ENCODE assay signal across 1 cellular context in the genomic region with DNA sequence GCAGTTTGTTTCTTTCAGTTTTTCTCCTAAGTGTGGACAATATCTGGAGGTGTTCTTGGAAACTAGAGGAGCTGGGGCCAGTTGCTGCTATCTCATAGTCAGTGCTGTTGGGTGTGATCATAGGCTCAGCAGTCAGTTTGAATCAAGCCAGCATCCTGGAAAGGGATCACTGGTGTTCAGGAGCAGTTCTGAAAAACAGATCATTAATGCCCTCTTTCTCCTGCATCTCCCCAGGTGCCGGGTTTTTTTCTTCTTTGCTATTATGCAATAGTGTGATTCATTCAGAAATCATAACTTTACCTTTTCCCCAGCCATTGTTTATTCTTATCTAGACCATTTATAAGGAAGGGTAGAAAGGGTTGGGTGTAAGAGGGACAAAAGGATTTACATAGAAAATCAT.
A peak's percentile ranks its signal among the peaks of the same experiment; 100 is the strongest.
TF ChIP-seq lines count a peak whose summit lies in the region.

No MANE protein-coding gene starts in this region.

TF ChIP-seq in K562, 482 proteins besides CTCF, POLR2A, EP300 and RAD21 (continues in another document):
- no peak for TF ChIP-seq TCF7 (IDR thresholded peaks at IDR 0.05; ENCODE audit: borderline replicate concordance)
- no peak for TF ChIP-seq ELF4 (CRISPR knock-in tag; IDR thresholded peaks at IDR 0.05)
- TF ChIP-seq CEBPB (tag; IDR thresholded peaks at IDR 0.05), result peak; percentile 73
- no peak for TF ChIP-seq TCF3 (CRISPR knock-in tag; IDR thresholded peaks at IDR 0.05)
- TF ChIP-seq CBFB (CRISPR knock-in tag; IDR thresholded peaks at IDR 0.05), result no peak
- no peak for TF ChIP-seq HDGF (IDR thresholded peaks at IDR 0.05)
- TF ChIP-seq MYBL2 (IDR thresholded peaks at IDR 0.05; ENCODE audit: low read depth), result peak; percentile 51; the same call in 1 of the 2 replicates
- TF ChIP-seq MYBL2 (CRISPR knock-in tag; IDR thresholded peaks at IDR 0.05; ENCODE audit: borderline replicate concordance), result no peak
- no peak for TF ChIP-seq CBFA2T3 (IDR thresholded peaks at IDR 0.05)
- TF ChIP-seq JUND (IDR thresholded peaks at IDR 0.05; ENCODE audit: borderline replicate concordance, low read depth, low read length), result no peak
- TF ChIP-seq JUND (tag; IDR thresholded peaks at IDR 0.05; ENCODE audit: borderline replicate concordance, low read depth, low read length), result no peak
- TF ChIP-seq STAT5A (IDR thresholded peaks at IDR 0.05; ENCODE audit: borderline replicate concordance, low read length), result peak; percentile 20; the same call in 1 of the 2 replicates
- TF ChIP-seq, protein P1, sequence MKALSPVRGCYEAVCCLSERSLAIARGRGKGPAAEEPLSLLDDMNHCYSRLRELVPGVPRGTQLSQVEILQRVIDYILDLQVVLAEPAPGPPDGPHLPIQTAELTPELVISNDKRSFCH (CRISPR knock-in tag; IDR thresholded peaks at IDR 0.05), result no peak
- TF ChIP-seq, protein P1 (tag; IDR thresholded peaks at IDR 0.05), result no peak
- TF ChIP-seq DIDO1 (tag; IDR thresholded peaks at IDR 0.05; ENCODE audit: low read depth), result no peak
- TF ChIP-seq CC2D1A (IDR thresholded peaks at IDR 0.05), result no peak
- TF ChIP-seq ARID1B (IDR thresholded peaks at IDR 0.05), result peak; percentile 47; the same call in 1 of the 2 replicates
- no peak for TF ChIP-seq CSDE1 (IDR thresholded peaks at IDR 0.05)
- no peak for TF ChIP-seq SIN3A (IDR thresholded peaks at IDR 0.05; ENCODE audit: borderline replicate concordance in 2 of 2, control insufficient read depth in 1 of 2, low read depth in 2 of 2, low read length in 2 of 2)
- TF ChIP-seq ZNF586 (CRISPR knock-in tag; conservative IDR thresholded peaks at IDR 0.05), result no peak
- TF ChIP-seq DPF2 (IDR thresholded peaks at IDR 0.05), result 0 out of 2 replicates have a peak, but pooled peaks have one; percentile 18
- TF ChIP-seq MXD1 (CRISPR knock-in tag; IDR thresholded peaks at IDR 0.05; ENCODE audit: borderline replicate concordance, poor library complexity, severe bottlenecking), result no peak
- TF ChIP-seq ZNF696 (CRISPR knock-in tag; conservative IDR thresholded peaks at IDR 0.05), result no peak
- no peak for TF ChIP-seq TAF7 (tag; IDR thresholded peaks at IDR 0.05)
- TF ChIP-seq ELK3 (CRISPR knock-in tag; IDR thresholded peaks at IDR 0.05), result no peak
- TF ChIP-seq CEBPZ (IDR thresholded peaks at IDR 0.05; ENCODE audit: borderline replicate concordance, low read depth, low read length), result no peak
- no peak; the same call in 1 of the 2 replicates for TF ChIP-seq CEBPG (CRISPR knock-in tag; IDR thresholded peaks at IDR 0.05)
- peak; percentile 62 to 65 for TF ChIP-seq CEBPG (tag; conservative IDR thresholded peaks at IDR 0.05 in 1 of 2, IDR thresholded peaks at IDR 0.05 in 1 of 2)
- no peak for TF ChIP-seq ZC3H11A (IDR thresholded peaks at IDR 0.05; ENCODE audit: low read depth, low read length)
- TF ChIP-seq ZNF133 (CRISPR knock-in tag; IDR thresholded peaks at IDR 0.05), result no peak
- TF ChIP-seq SOX6 (IDR thresholded peaks at IDR 0.05), result peak; percentile 11; the same call in 1 of the 2 replicates
- no peak for TF ChIP-seq CHD1 (IDR thresholded peaks at IDR 0.05; ENCODE audit: low read length)
- no peak for TF ChIP-seq HSF4 (CRISPR knock-in tag; IDR thresholded peaks at IDR 0.05; ENCODE audit: borderline replicate concordance)
- TF ChIP-seq FOXM1 (IDR thresholded peaks at IDR 0.05; ENCODE audit: low read depth), result peak; percentile 66; the same call in 1 of the 2 replicates
- TF ChIP-seq FOXM1 (CRISPR knock-in tag; IDR thresholded peaks at IDR 0.05; ENCODE audit: low read depth), result no peak
- no peak for TF ChIP-seq CLOCK (CRISPR knock-in tag; IDR thresholded peaks at IDR 0.05; ENCODE audit: borderline replicate concordance)
- TF ChIP-seq, protein P2, sequence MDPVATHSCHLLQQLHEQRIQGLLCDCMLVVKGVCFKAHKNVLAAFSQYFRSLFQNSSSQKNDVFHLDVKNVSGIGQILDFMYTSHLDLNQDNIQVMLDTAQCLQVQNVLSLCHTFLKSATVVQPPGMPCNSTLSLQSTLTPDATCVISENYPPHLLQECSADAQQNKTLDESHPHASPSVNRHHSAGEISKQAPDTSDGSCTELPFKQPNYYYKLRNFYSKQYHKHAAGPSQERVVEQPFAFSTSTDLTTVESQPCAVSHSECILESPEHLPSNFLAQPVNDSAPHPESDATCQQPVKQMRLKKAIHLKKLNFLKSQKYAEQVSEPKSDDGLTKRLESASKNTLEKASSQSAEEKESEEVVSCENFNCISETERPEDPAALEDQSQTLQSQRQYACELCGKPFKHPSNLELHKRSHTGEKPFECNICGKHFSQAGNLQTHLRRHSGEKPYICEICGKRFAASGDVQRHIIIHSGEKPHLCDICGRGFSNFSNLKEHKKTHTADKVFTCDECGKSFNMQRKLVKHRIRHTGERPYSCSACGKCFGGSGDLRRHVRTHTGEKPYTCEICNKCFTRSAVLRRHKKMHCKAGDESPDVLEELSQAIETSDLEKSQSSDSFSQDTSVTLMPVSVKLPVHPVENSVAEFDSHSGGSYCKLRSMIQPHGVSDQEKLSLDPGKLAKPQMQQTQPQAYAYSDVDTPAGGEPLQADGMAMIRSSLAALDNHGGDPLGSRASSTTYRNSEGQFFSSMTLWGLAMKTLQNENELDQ (CRISPR knock-in tag; IDR thresholded peaks at IDR 0.05; ENCODE audit: borderline replicate concordance), result no peak
- TF ChIP-seq, protein P3, sequence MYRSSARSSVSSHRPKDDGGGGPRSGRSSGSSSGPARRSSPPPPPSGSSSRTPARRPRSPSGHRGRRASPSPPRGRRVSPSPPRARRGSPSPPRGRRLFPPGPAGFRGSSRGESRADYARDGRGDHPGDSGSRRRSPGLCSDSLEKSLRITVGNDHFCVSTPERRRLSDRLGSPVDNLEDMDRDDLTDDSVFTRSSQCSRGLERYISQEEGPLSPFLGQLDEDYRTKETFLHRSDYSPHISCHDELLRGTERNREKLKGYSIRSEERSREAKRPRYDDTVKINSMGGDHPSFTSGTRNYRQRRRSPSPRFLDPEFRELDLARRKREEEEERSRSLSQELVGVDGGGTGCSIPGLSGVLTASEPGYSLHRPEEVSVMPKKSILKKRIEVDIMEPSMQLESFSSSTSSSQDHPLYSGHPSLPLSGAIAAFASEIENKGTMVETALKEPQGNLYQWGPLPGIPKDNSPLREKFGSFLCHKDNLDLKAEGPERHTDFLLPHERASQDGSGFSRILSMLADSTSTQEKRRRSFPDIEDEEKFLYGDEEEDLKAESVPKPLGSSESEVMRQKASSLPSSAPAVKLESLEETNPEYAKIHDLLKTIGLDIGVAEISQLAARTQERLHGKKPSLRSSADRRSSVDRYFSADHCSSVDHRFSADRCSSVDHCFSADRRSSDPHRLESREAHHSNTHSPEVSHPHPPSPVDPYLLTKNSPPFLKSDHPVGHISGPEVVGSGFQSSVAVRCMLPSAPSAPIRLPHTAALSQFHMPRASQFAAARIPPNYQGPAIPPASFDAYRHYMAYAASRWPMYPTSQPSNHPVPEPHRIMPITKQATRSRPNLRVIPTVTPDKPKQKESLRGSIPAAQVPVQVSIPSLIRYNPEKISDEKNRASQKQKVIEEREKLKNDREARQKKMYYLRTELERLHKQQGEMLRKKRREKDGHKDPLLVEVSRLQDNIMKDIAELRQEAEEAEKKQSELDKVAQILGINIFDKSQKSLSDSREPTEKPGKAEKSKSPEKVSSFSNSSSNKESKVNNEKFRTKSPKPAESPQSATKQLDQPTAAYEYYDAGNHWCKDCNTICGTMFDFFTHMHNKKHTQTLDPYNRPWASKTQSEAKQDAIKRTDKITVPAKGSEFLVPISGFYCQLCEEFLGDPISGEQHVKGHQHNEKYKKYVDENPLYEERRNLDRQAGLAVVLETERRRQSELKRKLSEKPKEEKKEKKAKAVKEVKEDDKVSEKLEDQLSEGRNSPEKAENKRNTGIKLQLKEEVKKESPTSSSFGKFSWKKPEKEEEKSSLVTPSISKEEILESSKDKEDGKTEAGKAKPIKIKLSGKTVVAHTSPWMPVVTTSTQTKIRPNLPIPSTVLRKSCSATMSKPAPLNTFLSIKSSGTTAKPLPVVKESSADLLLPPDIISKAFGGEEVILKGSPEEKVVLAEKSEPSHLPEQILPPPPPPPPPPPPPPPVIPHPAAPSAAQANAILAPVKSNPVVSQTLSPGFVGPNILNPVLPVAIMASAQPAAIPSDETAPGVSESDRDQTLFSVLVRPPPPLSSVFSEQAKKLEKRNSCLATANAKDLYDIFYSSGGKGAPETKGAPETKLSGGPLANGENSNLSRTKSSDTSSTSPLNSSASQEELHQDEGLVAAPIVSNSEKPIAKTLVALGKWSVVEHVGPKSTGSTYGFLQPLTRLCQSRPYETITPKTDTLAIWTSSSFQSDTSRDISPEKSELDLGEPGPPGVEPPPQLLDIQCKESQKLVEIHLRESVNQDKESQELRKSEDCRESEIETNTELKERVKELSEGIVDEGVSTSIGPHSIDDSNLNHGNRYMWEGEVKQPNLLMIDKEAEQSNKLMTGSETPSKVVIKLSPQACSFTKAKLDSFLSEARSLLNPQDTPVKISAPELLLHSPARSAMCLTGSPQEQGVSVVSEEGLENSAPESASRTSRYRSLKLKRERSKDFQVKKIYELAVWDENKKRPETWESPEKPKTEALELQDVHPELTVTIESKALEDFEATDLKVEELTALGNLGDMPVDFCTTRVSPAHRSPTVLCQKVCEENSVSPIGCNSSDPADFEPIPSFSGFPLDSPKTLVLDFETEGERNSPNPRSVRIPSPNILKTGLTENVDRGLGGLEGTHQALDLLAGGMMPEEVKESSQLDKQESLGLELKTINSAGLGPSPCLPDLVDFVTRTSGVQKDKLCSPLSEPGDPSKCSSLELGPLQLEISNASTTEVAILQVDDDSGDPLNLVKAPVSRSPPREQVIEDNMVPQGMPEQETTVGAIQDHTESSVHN (IDR thresholded peaks at IDR 0.05; ENCODE audit: borderline replicate concordance in 1 of 2, low read depth in 1 of 2), result no peak
- TF ChIP-seq, protein P4, sequence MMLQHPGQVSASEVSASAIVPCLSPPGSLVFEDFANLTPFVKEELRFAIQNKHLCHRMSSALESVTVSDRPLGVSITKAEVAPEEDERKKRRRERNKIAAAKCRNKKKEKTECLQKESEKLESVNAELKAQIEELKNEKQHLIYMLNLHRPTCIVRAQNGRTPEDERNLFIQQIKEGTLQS (IDR thresholded peaks at IDR 0.05), result peak; percentile 38; the same call in 1 of the 2 replicates
- TF ChIP-seq, protein P4 (CRISPR knock-in tag; conservative IDR thresholded peaks at IDR 0.05), result no peak
